Comparison of ENCODE assay signal across 22 cellular contexts in the genomic region with DNA sequence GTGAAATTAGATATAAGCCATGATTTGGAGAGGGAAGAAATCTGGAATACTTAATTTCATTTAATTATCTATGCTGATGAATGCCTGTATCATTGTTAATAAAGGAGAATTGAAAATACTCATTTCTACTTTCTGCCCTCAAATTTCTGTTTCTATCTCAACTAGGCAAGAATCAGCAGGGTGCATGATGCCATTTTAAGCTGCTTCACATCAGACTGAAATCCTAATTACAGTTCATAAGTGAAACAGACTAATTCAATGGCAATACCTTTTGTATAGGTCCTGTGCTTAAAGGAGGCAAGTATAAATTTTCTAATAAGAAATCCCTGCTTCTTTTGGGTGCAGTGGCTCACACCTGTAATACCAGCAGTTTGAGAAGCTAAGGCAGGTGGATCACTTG. TPM values are rescaled to one million over a fixed set of nuclear protein-coding genes. Genes with fewer than 3 reads are reported as not detected.
"Had no signal": no experiment of that assay in that cellular context is flagged by ENCODE, and none has a peak within 500 bp of the region (broad histone marks: within the 10 kb centered on the region; RNA-seq: fewer than 3 reads in every experiment).

No MANE protein-coding gene starts in this region.

- H3K27ac ChIP-seq: PC-9 had no signal

- FAIRE-seq: astrocyte had no signal

- H2AFZ ChIP-seq: PC-9 had no signal

- DNase-seq: activated CD4-positive, alpha-beta T cell treated with anti-CD3 and anti-CD28 coated beads for 48 hours; activated CD4-positive, alpha-beta T cell treated with anti-CD3 and anti-CD28 coated beads, Interleukin-2, amount 50 U/mL, for 48 hours; activated CD4-positive, CD25-positive, alpha-beta regulatory T cell treated with anti-CD3 and anti-CD28 coated beads, Interleukin-2, amount 50 U/mL, for 72 hours; activated CD8-positive, alpha-beta memory T cell treated with anti-CD3 and anti-CD28 coated beads, Interleukin-2, amount 10 ng/mL, durations not matched to agents 7 days and 5 days; activated effector memory CD4-positive, alpha-beta T cell treated with anti-CD3 and anti-CD28 coated beads, Interleukin-2, amount 50 U/mL, for 16 hours; activated naive CD4-positive, alpha-beta T cell treated with Interleukin-2 at 50 U/mL for 16 hours; activated T-cell treated with anti-CD3 and anti-CD28 coated beads, Interleukin-2, amount 50 U/mL, for 24 hours; amygdala; cortex of kidney; MM.1S; NCI-H1105 treated with DMSO at 0.1 percent for 48 hours; NCI-H1436 treated with DMSO at 0.1 percent for 48 hours; NCI-H187 treated with DMSO at 0.1 percent for 48 hours; NCI-H2081 treated with DMSO at 0.1 percent for 48 hours; NCI-H446; PC-9; SHP77 treated with DMSO at 0.1 percent for 48 hours; T-helper 17 cell; T-helper 9 cell had no signal

- ATAC-seq: activated CD8-positive, alpha-beta memory T cell treated with anti-CD3 and anti-CD28 coated beads, Interleukin-2, amount 10 ng/mL, durations not matched to agents 7 days and 5 days; activated naive CD4-positive, alpha-beta T cell treated with anti-CD3 and anti-CD28 coated beads, Interleukin-2, amount 50 U/mL, for 72 hours; T-helper 17 cell; WTC11 had no signal

- H3K4me2 ChIP-seq: PC-9 had no signal

- H3K4me3 ChIP-seq: PC-9 had no signal

RNA-seq across cellular contexts. Expression of a gene that starts 22.3 kb away (rescaled TPM):
- total RNA-seq: astrocyte, PC-9, T-helper 17 cell, WTC11 had no signal
